9 cellular contexts compared by ENCODE assay signal in genomic region chr16:22240023-22240697, GRCh38. TPM values are rescaled to one million over a fixed set of nuclear protein-coding genes. Genes with fewer than 3 reads are reported as not detected.
DNase-seq lines count a peak whose midpoint lies in the region; TF ChIP-seq lines count a peak whose summit lies in the region.
"Had no signal": no experiment of that assay in that cellular context is flagged by ENCODE, and none has a peak within 500 bp of the region (broad histone marks: within the 10 kb centered on the region; RNA-seq: fewer than 3 reads in every experiment).

No MANE protein-coding gene starts in this region.

- peak overlapping the region; percentile 45 for H3K4me2 ChIP-seq in DOHH2 (ENCODE audit: low read length)

- WGBS in esophagus squamous epithelium, 2 donors = 56 to 58% methylated on average over 3 of the region's 3 CpGs

- H3K9me3 ChIP-seq in DOHH2 (ENCODE audit: control insufficient read depth, insufficient read depth, low read length) (no peaks in the 10 kb centered on the region), esophagus squamous epithelium (no peaks in the 10 kb centered on the region)
- H3K9me3 ChIP-seq: heart left ventricle had no signal

- H4K20me1 ChIP-seq in DOHH2 (ENCODE audit: control insufficient read depth, insufficient read depth, low read depth, low read length) = peaks cover 4% of the 10 kb centered on the region; the same call in 1 of the 2 replicates

- H3K4me3 ChIP-seq in DOHH2 (ENCODE audit: low read length) = no peak overlapping the region
- no peak overlapping the region for H3K4me3 ChIP-seq in esophagus squamous epithelium
- no peak overlapping the region for H3K4me3 ChIP-seq in skeletal muscle cell (ENCODE audit: low read depth, low read length)
- H3K4me3 ChIP-seq: heart left ventricle had no signal

- no peaks in the 10 kb centered on the region; the same call in 1 of the 2 replicates for H3K36me3 ChIP-seq in DOHH2 (ENCODE audit: control insufficient read depth, low read length)
- H3K36me3 ChIP-seq in esophagus squamous epithelium = peaks cover 0 to 22% (median 7%) of the 10 kb centered on the region in 3 donors

- peaks cover 5% of the 10 kb centered on the region; the same call in 1 of the 2 replicates for H3F3A ChIP-seq in DOHH2 (ENCODE audit: control insufficient read depth, insufficient read depth)

- no peaks in the 10 kb centered on the region for H3K9me2 ChIP-seq in DOHH2 (replicated peaks; ENCODE audit: control insufficient read depth, low read length)

- H3K27me3 ChIP-seq in DOHH2 (ENCODE audit: control insufficient read depth, low read length) = no peaks in the 10 kb centered on the region
- no peaks in the 10 kb centered on the region for H3K27me3 ChIP-seq in esophagus squamous epithelium
- H3K27me3 ChIP-seq: heart left ventricle had no signal

- peaks cover 17% of the 10 kb centered on the region for H3K4me1 ChIP-seq in DOHH2 (ENCODE audit: control insufficient read depth, low read length)
- peaks cover 0 to 56% (median 25%) of the 10 kb centered on the region in 3 donors for H3K4me1 ChIP-seq in esophagus squamous epithelium

- DNase-seq in OCI-M1 (lab: John Stamatoyannopoulos, UW) = peak; percentile 7
- DNase-seq in esophagus squamous epithelium (lab: John Stamatoyannopoulos, UW) = no peak
- DNase-seq in skeletal muscle cell (ENCODE audit: low read depth) = peak; percentile 37
- DNase-seq in effector CD4-positive, alpha-beta T cell = no peak
- no peak for DNase-seq in substantia nigra (lab: John Stamatoyannopoulos, UW)
- DNase-seq in posterior vena cava (ENCODE audit: low spot score) = no peak
- DNase-seq: heart left ventricle, NCI-H526 treated with DMSO at 0.1 percent for 48 hours had no signal

- H3K27ac ChIP-seq in DOHH2 (ENCODE audit: low read depth, low read length) = no peak overlapping the region
- H3K27ac ChIP-seq in esophagus squamous epithelium = peak overlapping the region; percentile 21 to 83 (median 70)
- no peak overlapping the region for H3K27ac ChIP-seq in substantia nigra (ENCODE audit: low read depth, low read length, poor library complexity, severe bottlenecking)

- TF ChIP-seq POLR2A in esophagus squamous epithelium (IDR thresholded peaks at IDR 0.05) = no peak

- no peak for TF ChIP-seq CTCF in DOHH2 (IDR thresholded peaks at IDR 0.05; ENCODE audit: low read depth, low read length, poor library complexity, severe bottlenecking)
- no peak for TF ChIP-seq CTCF in esophagus squamous epithelium (IDR thresholded peaks at IDR 0.05)

- intact Hi-C loops in esophagus squamous epithelium (cut with DNase I) (no loop called here), posterior vena cava (cut with DNase I) (no loop called here)

- H3K79me2 ChIP-seq in DOHH2 (ENCODE audit: control insufficient read depth, low read length) = no peaks in the 10 kb centered on the region

RNA-seq across cellular contexts. Expression of gene EEF2K, which starts 34.1 kb away (rescaled TPM):
- 10 to 100 TPM; 10.6 to 26.9 (median 16.2) TPM for total RNA-seq in esophagus squamous epithelium
- 10 to 100 TPM; 33.6 to 45.7 TPM for total RNA-seq in posterior vena cava

RNA-seq across cellular contexts. Expression of gene POLR3E, which starts 57.0 kb away (rescaled TPM):
- total RNA-seq in esophagus squamous epithelium (10 to 100 TPM; 21.5 to 57.2 (median 37.7) TPM), posterior vena cava (10 to 100 TPM; 28.6 to 33.0 TPM)

Comparison
In these comparisons a context has a peak if more than half of its experiments do, and no peak if none do; other contexts are left out.
1. H3K27ac ChIP-seq: peak in esophagus squamous epithelium (4 of 4); none in DOHH2 (single experiment) and substantia nigra (single experiment).
2. DNase-seq: peak in OCI-M1 (single experiment) and skeletal muscle cell (single experiment); none in esophagus squamous epithelium (single experiment), effector CD4-positive, alpha-beta T cell (single experiment), substantia nigra (0 of 49) and posterior vena cava (single experiment).